Comparison of ENCODE assay signal across 22 cellular contexts in genomic region chr3:60920519-60920918, GRCh38.
"Had no signal": no experiment of that assay in that cellular context is flagged by ENCODE, and none has a peak within 500 bp of the region (broad histone marks: within the 10 kb centered on the region; RNA-seq: fewer than 3 reads in every experiment).

No MANE protein-coding gene starts in this region.

- DNase-seq: colonic mucosa; dermis blood vessel endothelial cell; esophagus squamous epithelium; foreskin melanocyte; head of caudate nucleus; kidney; left cardiac atrium; left ventricle myocardium inferior; lower lobe of right lung; mesenchymal stem cell; midbrain; nucleus accumbens; right lobe of liver; small intestine; stimulated activated CD4-positive, alpha-beta T cell treated with anti-CD3 and anti-CD28 coated beads, Interleukin-2, amount 100 ng/mL, for 48 hours; stimulated activated naive CD8-positive, alpha-beta T cell treated with anti-CD3 and anti-CD28 coated beads, Interleukin-15, Interleukin-2, amounts not matched to agents 100 U/mL and 50 U/mL, for 24 hours; thyroid gland had no signal

- H3K79me2 ChIP-seq: hepatocyte, parathyroid adenoma had no signal

- H2AFZ ChIP-seq: hepatocyte, neural progenitor cell, parathyroid adenoma had no signal

- H3K4me3 ChIP-seq: colonic mucosa, esophagus squamous epithelium, hepatocyte, left ventricle myocardium inferior, lower lobe of right lung, neural progenitor cell, prostate gland, right lobe of liver, suprapubic skin, thyroid gland had no signal

- H3K27ac ChIP-seq: colonic mucosa, esophagus squamous epithelium, hepatocyte, left ventricle myocardium inferior, lower lobe of right lung, neural progenitor cell, parathyroid adenoma, prostate gland, right lobe of liver, suprapubic skin, thyroid gland had no signal

- H3K36me3 ChIP-seq: colonic mucosa, esophagus squamous epithelium, left ventricle myocardium inferior, lower lobe of right lung, neural progenitor cell, prostate gland, right lobe of liver, suprapubic skin, thyroid gland had no signal

- H3K9ac ChIP-seq: neural progenitor cell, parathyroid adenoma had no signal

- H3K27me3 ChIP-seq: colonic mucosa, esophagus squamous epithelium, hepatocyte, neural progenitor cell, right lobe of liver, suprapubic skin, thyroid gland had no signal

- H3K4me1 ChIP-seq: colonic mucosa, esophagus squamous epithelium, lower lobe of right lung, neural progenitor cell, parathyroid adenoma, prostate gland, right lobe of liver, suprapubic skin, thyroid gland had no signal

- H3K9me3 ChIP-seq: colonic mucosa, esophagus squamous epithelium, left ventricle myocardium inferior, lower lobe of right lung, prostate gland, right lobe of liver, suprapubic skin, thyroid gland had no signal

- H3K4me2 ChIP-seq: hepatocyte, neural progenitor cell had no signal
